In the genomic region with DNA sequence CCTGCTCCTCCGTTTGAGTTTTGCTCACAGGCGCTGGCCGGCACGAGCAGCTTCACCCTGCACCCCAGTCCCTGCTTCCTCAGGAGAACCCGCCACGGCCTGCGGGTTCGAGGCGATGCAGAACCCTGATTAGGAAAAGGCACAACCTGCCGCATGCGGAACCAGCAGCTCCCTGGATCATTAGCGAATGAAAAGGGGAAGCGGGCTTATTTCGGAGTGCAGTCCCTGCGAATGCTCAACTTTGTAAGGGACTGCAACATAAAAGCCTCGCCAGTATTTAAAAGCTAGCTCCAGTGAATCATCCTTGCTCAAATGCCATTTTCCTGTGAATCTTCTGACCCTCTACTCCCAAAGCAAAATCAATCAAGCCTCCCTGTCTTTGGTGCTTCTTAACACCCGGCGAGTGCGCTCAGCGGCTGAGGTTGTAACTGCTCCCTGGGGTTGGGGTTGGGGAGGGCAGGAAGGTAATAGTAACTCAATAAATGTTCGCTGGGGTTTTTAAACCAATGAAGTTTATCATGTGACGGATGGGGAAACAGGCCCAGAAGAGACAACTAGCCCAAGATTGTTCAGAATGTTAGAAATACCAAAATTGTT, we compare ENCODE assay signal across 7 cellular contexts. TPM values are rescaled to one million over a fixed set of nuclear protein-coding genes. Genes with fewer than 3 reads are reported as not detected.
DNase-seq lines count a peak whose midpoint lies in the region; ATAC-seq and TF ChIP-seq lines count a peak whose summit lies in the region.

No MANE protein-coding gene starts in this region.

- peaks cover 4% of the 10 kb centered on the region for H3K4me1 ChIP-seq in colonic mucosa
- H3K4me1 ChIP-seq in mononuclear cell (ENCODE audit: insufficient read depth, low read length) = peaks cover 63% of the 10 kb centered on the region
- H3K4me1 ChIP-seq in thyroid gland = peaks cover 22 to 30% of the 10 kb centered on the region in 2 donors

- H3K4me3 ChIP-seq in SK-N-MC (peak overlapping the region; percentile 96), colonic mucosa (peak overlapping the region; percentile 96), mononuclear cell (ENCODE audit: low read length) (peak overlapping the region; percentile 83), thyroid gland (replicated peaks in 1 of 3) (peak overlapping the region; percentile 27 to 98 (median 90))

- H3K9me3 ChIP-seq in SK-N-MC (ENCODE audit: low read depth, low read length) (no peaks in the 10 kb centered on the region), colonic mucosa (no peaks in the 10 kb centered on the region), mononuclear cell (ENCODE audit: low read depth, low read length) (no peaks in the 10 kb centered on the region), thyroid gland (no peaks in the 10 kb centered on the region)

- ATAC-seq in GM18861 (IDR thresholded peaks at IDR 0.05; ENCODE audit: unreplicated experiment) = peak; percentile 33
- peak; percentile 10 for ATAC-seq in HG02943 (IDR thresholded peaks at IDR 0.05; ENCODE audit: low read depth, unreplicated experiment)

- WGBS in thyroid gland, 2 donors = 27 to 33% methylated on average over 13 to 22 of the region's 22 CpGs

- peaks cover 5% of the 10 kb centered on the region; the same call in 1 of the 2 replicates for H3K36me3 ChIP-seq in SK-N-MC (ENCODE audit: insufficient read depth, low read length)
- H3K36me3 ChIP-seq in colonic mucosa = no peaks in the 10 kb centered on the region
- H3K36me3 ChIP-seq in thyroid gland = no peaks in the 10 kb centered on the region

- H3K27ac ChIP-seq in SK-N-MC = peak overlapping the region; percentile 83
- peak overlapping the region; percentile 89 for H3K27ac ChIP-seq in colonic mucosa
- peak overlapping the region; percentile 86 to 96 (median 91) for H3K27ac ChIP-seq in thyroid gland

- intact Hi-C loops in colonic mucosa (cut with DNase I) (no loop called here), thyroid gland (cut with DNase I) (no loop called here)

- no peak for TF ChIP-seq CTCF in colonic mucosa (IDR thresholded peaks at IDR 0.05)
- TF ChIP-seq CTCF in thyroid gland (IDR thresholded peaks at IDR 0.05) = no peak

- DNase-seq in SK-N-MC (ENCODE audit: low read depth, low spot score) = no peak
- peak; percentile 50 for DNase-seq in colonic mucosa
- DNase-seq in thyroid gland = no peak
- no peak for DNase-seq in putamen (ENCODE audit: low spot score)

- H3K9ac ChIP-seq in SK-N-MC (ENCODE audit: insufficient read length) (peak overlapping the region; percentile 96), colonic mucosa (ENCODE audit: low read depth in 2 of 2, low read length in 2 of 2) (peak overlapping the region; percentile 61 to 95)

- TF ChIP-seq POLR2A in thyroid gland (IDR thresholded peaks at IDR 0.05) = no peak

- no peaks in the 10 kb centered on the region for H3K27me3 ChIP-seq in colonic mucosa
- no peaks in the 10 kb centered on the region for H3K27me3 ChIP-seq in mononuclear cell (ENCODE audit: insufficient read depth, low read length)
- H3K27me3 ChIP-seq in thyroid gland = no peaks in the 10 kb centered on the region

RNA-seq across cellular contexts. Expression of gene AKAP10, which starts 0.7 kb away (rescaled TPM):
- 10 to 100 TPM; 27.5 to 30.3 TPM for total RNA-seq in colonic mucosa
- 29.0 TPM for total RNA-seq in mononuclear cell
- 10 to 100 TPM; 34.6 to 65.0 (median 42.0) TPM for total RNA-seq in thyroid gland

RNA-seq across cellular contexts. Expression of gene SPECC1, which starts 30.9 kb away (rescaled TPM):
- 10 to 100 TPM; 53.5 to 78.3 TPM for total RNA-seq in colonic mucosa
- 48.4 TPM for total RNA-seq in mononuclear cell
- 10 to 100 TPM; 19.8 to 41.5 (median 24.4) TPM for total RNA-seq in thyroid gland
